Comparison of ENCODE assay signal across 16 cellular contexts in the genomic region with DNA sequence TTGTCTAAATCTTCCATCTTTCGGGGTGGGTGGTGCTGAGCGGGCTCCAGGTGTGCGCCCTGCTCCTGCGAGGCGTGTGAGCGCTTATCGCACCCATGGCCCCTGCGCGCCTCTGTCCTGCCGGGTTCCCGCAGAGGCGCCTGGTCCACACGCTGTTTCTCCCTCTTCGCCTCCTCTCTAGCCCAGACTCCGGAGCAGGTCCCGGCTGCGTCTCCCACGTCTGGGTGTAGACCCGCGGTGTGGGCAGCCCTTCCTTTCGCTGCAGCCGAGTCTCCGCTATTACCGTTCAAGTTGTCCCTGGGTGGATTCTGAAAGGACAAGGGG. TPM values are rescaled to one million over a fixed set of nuclear protein-coding genes. Genes with fewer than 3 reads are reported as not detected.
"Had no signal": no experiment of that assay in that cellular context is flagged by ENCODE, and none has a peak within 500 bp of the region (broad histone marks: within the 10 kb centered on the region; RNA-seq: fewer than 3 reads in every experiment).

No MANE protein-coding gene starts in this region.

- H3K36me3 ChIP-seq: esophagus muscularis mucosa, gastroesophageal sphincter, prostate gland, right atrium auricular region, tibial artery had no signal

- H3K9me3 Mint-ChIP-seq: T-helper 2 cell treated with Interferon-gamma antibody and Interleukin-4, amounts not matched to agents 5 μg/mL and 100 μg/mL, for 36 hours had no signal

- H3K4me1 ChIP-seq: prostate gland had no signal

- H3K4me1 Mint-ChIP-seq: nephron had no signal

- H3K4me3 Mint-ChIP-seq: activated CD4-positive, alpha-beta T cell treated with anti-CD3 and anti-CD28 coated beads for 36 hours; T-helper 2 cell treated with Interferon-gamma antibody and Interleukin-4, amounts not matched to agents 5 μg/mL and 100 μg/mL, for 36 hours had no signal

- H3K9me3 ChIP-seq: gastroesophageal sphincter, prostate gland, tibial artery had no signal

- H3K27ac ChIP-seq: esophagus muscularis mucosa, gastroesophageal sphincter, prostate gland, right atrium auricular region, tibial artery had no signal

- H3K27ac Mint-ChIP-seq: activated CD4-positive, alpha-beta T cell treated with anti-CD3 and anti-CD28 coated beads for 36 hours; activated naive CD8-positive, alpha-beta T cell; nephron; T-helper 2 cell treated with Interferon-gamma antibody and Interleukin-4, amounts not matched to agents 5 μg/mL and 100 μg/mL, for 36 hours had no signal

- ATAC-seq: activated CD4-positive, alpha-beta T cell treated with anti-CD3 and anti-CD28 coated beads for 36 hours; gastroesophageal sphincter; stimulated activated naive CD8-positive, alpha-beta T cell treated with anti-CD3 and anti-CD28 coated beads, Interleukin-15, Interleukin-2, amounts not matched to agents 100 U/mL and 50 U/mL, for 24 hours had no signal

- H3K4me3 ChIP-seq: esophagus muscularis mucosa, gastroesophageal sphincter, prostate gland, right atrium auricular region, tibial artery had no signal

- DNase-seq: activated CD4-positive, alpha-beta T cell treated with anti-CD3 and anti-CD28 coated beads for 36 hours; activated CD4-positive, alpha-beta T cell treated with anti-CD3 and anti-CD28 coated beads, Interleukin-2, amount 50 U/mL, for 48 hours; activated gamma-delta T cell; effector CD4-positive, alpha-beta T cell; stimulated activated CD4-positive, alpha-beta T cell treated with anti-CD3 and anti-CD28 coated beads, Interleukin-2, amount 100 ng/mL, for 24 hours; stimulated activated naive CD8-positive, alpha-beta T cell treated with anti-CD3 and anti-CD28 coated beads, Interleukin-15, Interleukin-2, amounts not matched to agents 100 U/mL and 50 U/mL, for 24 hours; substantia nigra; tibial artery had no signal

- H3K36me3 Mint-ChIP-seq: activated naive CD8-positive, alpha-beta T cell had no signal

RNA-seq across cellular contexts. Expression of gene PLEKHG4B, which starts 40.5 kb away (rescaled TPM):
- total RNA-seq: mesenteric fat pad had no signal
